ENCODE assay signal across 14 cellular contexts in genomic region chr7:111827863-111828504, GRCh38.
DNase-seq lines count a peak whose midpoint lies in the region; TF ChIP-seq lines count a peak whose summit lies in the region.
"Had no signal": no experiment of that assay in that cellular context is flagged by ENCODE, and none has a peak within 500 bp of the region (broad histone marks: within the 10 kb centered on the region; RNA-seq: fewer than 3 reads in every experiment).

No MANE protein-coding gene starts in this region.

- H3K27ac ChIP-seq in vagina = no peak overlapping the region
- H3K27ac ChIP-seq in right atrium auricular region = no peak overlapping the region

- TF ChIP-seq POLR2A in vagina (IDR thresholded peaks at IDR 0.05) = no peak

- H3K4me3 ChIP-seq in vagina (no peak overlapping the region), right atrium auricular region (no peak overlapping the region)

- H3K9me3 Mint-ChIP-seq in osteocyte (ENCODE audit: unreplicated experiment) = peaks cover 5% of the 10 kb centered on the region
- H3K9me3 Mint-ChIP-seq: activated CD4-positive, alpha-beta T cell treated with anti-CD3 and anti-CD28 coated beads, Interleukin-2, amount 10 ng/mL, durations not matched to agents 24 days and 14 days; activated naive CD4-positive, alpha-beta T cell treated with anti-CD3 and anti-CD28 coated beads, Interleukin-2, amount 10 ng/mL, durations not matched to agents 7 days and 5 days had no signal

- in situ Hi-C loops in SK-MEL-5 (cut with HindIII; ENCODE audit: low pct_unique_long_range_greater_than_20kb, low sequenced_read_pairs) = no loop called here

- no peak for TF ChIP-seq CTCF in osteocyte (IDR thresholded peaks at IDR 0.05)
- TF ChIP-seq CTCF in GM10266 (IDR thresholded peaks at IDR 0.05; ENCODE audit: control insufficient read depth, insufficient read depth, low read depth, missing control alignments) = no peak
- no peak for TF ChIP-seq CTCF in vagina (IDR thresholded peaks at IDR 0.05)
- no peak for TF ChIP-seq CTCF in right atrium auricular region (IDR thresholded peaks at IDR 0.05)

- H3K9me3 ChIP-seq in vagina = no peaks in the 10 kb centered on the region
- no peaks in the 10 kb centered on the region for H3K9me3 ChIP-seq in right atrium auricular region

- H3K27ac Mint-ChIP-seq in osteocyte (ENCODE audit: unreplicated experiment) = peak overlapping the region; percentile 80
- H3K27ac Mint-ChIP-seq: activated CD4-positive, alpha-beta T cell treated with anti-CD3 and anti-CD28 coated beads, Interleukin-2, amount 10 ng/mL, durations not matched to agents 24 days and 14 days; activated naive CD4-positive, alpha-beta T cell treated with anti-CD3 and anti-CD28 coated beads, Interleukin-2, amount 10 ng/mL, durations not matched to agents 7 days and 5 days; natural killer cell treated with Interleukin-12 subunit alpha and Interleukin-12 subunit beta and Interleukin-15 and Interleukin-18, amount 100 ng/mL, for 72 hours had no signal

- H3K36me3 Mint-ChIP-seq in osteocyte (ENCODE audit: unreplicated experiment) = peaks cover 29% of the 10 kb centered on the region
- H3K36me3 Mint-ChIP-seq: activated naive CD4-positive, alpha-beta T cell treated with anti-CD3 and anti-CD28 coated beads, Interleukin-2, amount 10 ng/mL, durations not matched to agents 7 days and 5 days; natural killer cell treated with Interleukin-12 subunit alpha and Interleukin-12 subunit beta and Interleukin-15 and Interleukin-18, amount 100 ng/mL, for 72 hours had no signal

- no peaks in the 10 kb centered on the region for H3K27me3 Mint-ChIP-seq in osteocyte (ENCODE audit: unreplicated experiment)
- H3K27me3 Mint-ChIP-seq: activated CD4-positive, alpha-beta T cell treated with anti-CD3 and anti-CD28 coated beads, Interleukin-2, amount 10 ng/mL, durations not matched to agents 24 days and 14 days; activated naive CD4-positive, alpha-beta T cell treated with anti-CD3 and anti-CD28 coated beads, Interleukin-2, amount 10 ng/mL, durations not matched to agents 7 days and 5 days had no signal

- H3K4me1 ChIP-seq in vagina (no peaks in the 10 kb centered on the region), right atrium auricular region (no peaks in the 10 kb centered on the region)

- H3K4me3 Mint-ChIP-seq in osteocyte (ENCODE audit: unreplicated experiment) = no peak overlapping the region
- H3K4me3 Mint-ChIP-seq: activated CD4-positive, alpha-beta T cell treated with anti-CD3 and anti-CD28 coated beads, Interleukin-2, amount 10 ng/mL, durations not matched to agents 24 days and 14 days; activated naive CD4-positive, alpha-beta T cell treated with anti-CD3 and anti-CD28 coated beads, Interleukin-2, amount 10 ng/mL, durations not matched to agents 7 days and 5 days; natural killer cell treated with Interleukin-12 subunit alpha and Interleukin-12 subunit beta and Interleukin-15 and Interleukin-18, amount 100 ng/mL, for 72 hours had no signal

- intact Hi-C loops in vagina (cut with DNase I) = no loop called here

- H3K36me3 ChIP-seq in vagina (no peaks in the 10 kb centered on the region), right atrium auricular region (peaks cover 6% of the 10 kb centered on the region)

- no peaks in the 10 kb centered on the region for H3K27me3 ChIP-seq in vagina
- H3K27me3 ChIP-seq in right atrium auricular region = no peaks in the 10 kb centered on the region

- H3K4me1 Mint-ChIP-seq in osteocyte (ENCODE audit: unreplicated experiment) = peaks cover 24% of the 10 kb centered on the region
- H3K4me1 Mint-ChIP-seq: activated CD4-positive, alpha-beta T cell treated with anti-CD3 and anti-CD28 coated beads, Interleukin-2, amount 10 ng/mL, durations not matched to agents 24 days and 14 days; activated naive CD4-positive, alpha-beta T cell treated with anti-CD3 and anti-CD28 coated beads, Interleukin-2, amount 10 ng/mL, durations not matched to agents 7 days and 5 days had no signal

- DNase-seq in GM04503 (ENCODE audit: low read depth) = peak; percentile 12
- DNase-seq in SK-MEL-5 (ENCODE audit: low read depth, low spot score) = peak; percentile 12
- peak; percentile 46 for DNase-seq in fibroblast of gingiva (ENCODE audit: low read depth)
- no peak for DNase-seq in osteocyte (ENCODE audit: extremely low spot score, unreplicated experiment)
- DNase-seq in GM10266 (ENCODE audit: extremely low spot score) = no peak
- no peak for DNase-seq in vagina (ENCODE audit: extremely low spot score in 2 of 2)
- DNase-seq in iPS-NIHi11 (ENCODE audit: low spot score) = no peak
- no peak for DNase-seq in right atrium auricular region (ENCODE audit: low spot score)
- DNase-seq: activated CD4-positive, alpha-beta T cell treated with anti-CD3 and anti-CD28 coated beads, Interleukin-2, amount 10 ng/mL, durations not matched to agents 24 days and 14 days; activated naive CD4-positive, alpha-beta T cell treated with anti-CD3 and anti-CD28 coated beads, Interleukin-2, amount 10 ng/mL, durations not matched to agents 7 days and 5 days; COR-L47; SIG-M5; stimulated activated CD8-positive, alpha-beta memory T cell treated with anti-CD3 and anti-CD28 coated beads, Interleukin-4, amount 100 ng/mL, for 48 hours had no signal

Comparison
In these comparisons a context has a peak if more than half of its experiments do, and no peak if none do; other contexts are left out.
1. DNase-seq: peak in GM04503 (single experiment), SK-MEL-5 (single experiment) and fibroblast of gingiva (single experiment); none in osteocyte (single experiment), GM10266 (single experiment), vagina (0 of 2), iPS-NIHi11 (single experiment) and right atrium auricular region (single experiment).